In genomic region chr12:131383741-131384543, GRCh38 we compare ENCODE assay signal across 19 cellular contexts.
DNase-seq lines count a peak whose midpoint lies in the region; TF ChIP-seq lines count a peak whose summit lies in the region.
"Had no signal": no experiment of that assay in that cellular context is flagged by ENCODE, and none has a peak within 500 bp of the region (broad histone marks: within the 10 kb centered on the region; RNA-seq: fewer than 3 reads in every experiment).

No MANE protein-coding gene starts in this region.

- no peaks in the 10 kb centered on the region for H3K27me3 ChIP-seq in testis
- H3K27me3 ChIP-seq: BE2C had no signal

- H3K27ac ChIP-seq in HEK293 (ENCODE audit: extremely low read depth, low read depth, low read length), result no peak overlapping the region
- H3K27ac ChIP-seq in coronary artery, result no peak overlapping the region
- H3K27ac ChIP-seq in testis, result no peak overlapping the region

- no peaks in the 10 kb centered on the region for H3K9me3 ChIP-seq in HEK293 (ENCODE audit: control insufficient read depth, insufficient read depth, low read depth, low read length)
- H3K9me3 ChIP-seq in testis, result no peaks in the 10 kb centered on the region
- H3K9me3 ChIP-seq: BE2C had no signal

- intact Hi-C loops in testis (cut with DNase I; ENCODE audit: low total_unique reads), result no loop called here

- H3K36me3 ChIP-seq in HEK293 (ENCODE audit: control insufficient read depth in 2 of 2, insufficient read depth in 1 of 2, low read length in 2 of 2) (no peaks in the 10 kb centered on the region), testis (ENCODE audit: low read depth, missing control alignments) (no peaks in the 10 kb centered on the region)
- H3K36me3 ChIP-seq: BE2C had no signal

- POLR2A ChIA-PET in HEK293 (lab: Yijun Ruan, JAX), result interaction anchor here (0.6 kb wide), 1 partner anchor 580 kb away, joined by 3 read pairs; no protein-coding TSS in a partner anchor

- peak; percentile 54 for DNase-seq in coronary artery (ENCODE audit: low spot score)
- peak; percentile 69 for DNase-seq in mesenteric fat pad (ENCODE audit: low spot score)
- DNase-seq in testis, result peak; percentile 1
- DNase-seq in SKM-1 (lab: John Stamatoyannopoulos, UW; ENCODE audit: unreplicated experiment), result no peak
- no peak for DNase-seq in activated T-cell treated with anti-CD3 and anti-CD28 coated beads, Interleukin-2, amount 50 U/mL, for 48 hours
- DNase-seq in NCI-H1105 (lab: John Stamatoyannopoulos, UW), result no peak
- DNase-seq: BE2C; EL; GF-D8; KG1; NCI-H1092; NCI-H1436 treated with DMSO at 0.1 percent for 48 hours; NCI-H2029; NCI-H226; NCI-H510A treated with DMSO at 0.1 percent for 48 hours; NCI-H774; NK-92 treated with Interleukin-12 subunit alpha and Interleukin-12 subunit beta, amount 100 ng/mL, for 24 hours; SIG-M5 had no signal

- TF ChIP-seq CTCF in HEK293 (tag by site-specific recombination; IDR thresholded peaks at IDR 0.05) (no peak), coronary artery (IDR thresholded peaks at IDR 0.05) (no peak), testis (IDR thresholded peaks at IDR 0.05) (no peak)

- no peak for TF ChIP-seq POLR2A in testis (IDR thresholded peaks at IDR 0.05)

- H3K4me1 ChIP-seq in HEK293 (ENCODE audit: control insufficient read depth, insufficient read depth, low read length), result no peaks in the 10 kb centered on the region
- H3K4me1 ChIP-seq in testis, result no peaks in the 10 kb centered on the region
- H3K4me1 ChIP-seq: BE2C had no signal

- WGBS in testis, 2 donors, result 77 to 84% methylated on average over 12 to 21 of the region's 21 CpGs

- CTCF ChIA-PET in HEK293 (lab: Yijun Ruan, JAX), result no interaction called here

- H3K4me3 ChIP-seq in HEK293 (ENCODE audit: low read depth, low read length) (no peak overlapping the region), coronary artery (no peak overlapping the region), testis (no peak overlapping the region)

TF ChIP-seq in HEK293, 187 proteins besides CTCF, POLR2A, EP300 and RAD21:
- TF ChIP-seq ZIC2 (tag by site-specific recombination; IDR thresholded peaks at IDR 0.05) (peak; percentile 34; the same call in 1 of the 2 replicates), KLF1 (tag by site-specific recombination; IDR thresholded peaks at IDR 0.05) (no peak)

Comparison
In these comparisons a context has a peak if more than half of its experiments do, and no peak if none do; other contexts are left out.
1. DNase-seq: peak in coronary artery (single experiment), mesenteric fat pad (single experiment) and testis (single experiment); none in SKM-1 (single experiment), activated T-cell treated with anti-CD3 and anti-CD28 coated beads, Interleukin-2, amount 50 U/mL, for 48 hours (0 of 2) and NCI-H1105 (single experiment).